In genomic region chr11:73785467-73785866, GRCh38 we compare ENCODE assay signal across 7 cellular contexts. TPM values are rescaled to one million over a fixed set of nuclear protein-coding genes. Genes with fewer than 3 reads are reported as not detected.
DNase-seq lines count a peak whose midpoint lies in the region; ATAC-seq, FAIRE-seq and TF ChIP-seq lines count a peak whose summit lies in the region.
"Not testable (repeated sequence)": the region's sequence is repeated elsewhere in the genome, so short reads cannot be mapped to it uniquely, and the experiment has no call there.

No MANE protein-coding gene starts in this region.

- TF ChIP-seq EP300 in A549 (IDR thresholded peaks at IDR 0.05); HepG2 (IDR thresholded peaks at IDR 0.05; ENCODE audit: low read depth in 2 of 2, low read length in 2 of 2); HepG2 (CRISPR knock-in tag; IDR thresholded peaks at IDR 0.05; ENCODE audit: borderline replicate concordance): not testable (repeated sequence)

- not testable (repeated sequence) for DNase-seq in A549 (ENCODE audit: low read depth in 1 of 2, low spot score in 1 of 2); DND-41; Panc1 (ENCODE audit: low read depth, low spot score); activated T-cell treated with anti-CD3 and anti-CD28 coated beads, Interleukin-2, amount 50 U/mL, for 72 hours; HepG2 (ENCODE audit: low spot score); progenitor cell of endocrine pancreas (ENCODE audit: low spot score, unreplicated experiment)

- not testable (repeated sequence) for TF ChIP-seq POLR2A in A549 (IDR thresholded peaks at IDR 0.05; ENCODE audit: low read length); HepG2 (IDR thresholded peaks at IDR 0.05; ENCODE audit: insufficient read depth in 1 of 2, low read depth in 2 of 2, low read length in 2 of 2)

- not testable (repeated sequence) for TF ChIP-seq RAD21 in A549 (conservative IDR thresholded peaks at IDR 0.05 in 1 of 2, IDR thresholded peaks at IDR 0.05 in 1 of 2); HepG2 (CRISPR knock-in tag; IDR thresholded peaks at IDR 0.05)

- not testable (repeated sequence) for H3K9me3 ChIP-seq in A549; DND-41 (ENCODE audit: insufficient read depth, low read length, severe bottlenecking); Panc1 (ENCODE audit: control insufficient read depth, insufficient read depth, low read depth, low read length); HepG2 (ENCODE audit: low read length)

- H3K9ac ChIP-seq in DND-41 (ENCODE audit: low read depth, low read length) (peak overlapping the region; percentile 11; the same call in 1 of the 2 replicates), HepG2 (ENCODE audit: insufficient read depth, low read depth, low read length) (0 out of 2 replicates have a peak overlapping the region, but pooled peaks have one; percentile 74)

- not testable (repeated sequence) for H3K4me2 ChIP-seq in A549; HepG2 (ENCODE audit: low read depth, low read length)
- H3K4me2 ChIP-seq in DND-41 (ENCODE audit: insufficient read depth, low read length): 0 out of 2 replicates have a peak overlapping the region, but pooled peaks have one; percentile 14

- H3K4me1 ChIP-seq in A549 (peaks cover 30% of the 10 kb centered on the region; the same call in 2 of the 3 replicates), DND-41 (ENCODE audit: insufficient read depth, low read length) (peaks cover 54% of the 10 kb centered on the region), Panc1 (ENCODE audit: control insufficient read depth, insufficient read depth, low read length) (peaks cover 12% of the 10 kb centered on the region), HepG2 (ENCODE audit: insufficient read depth, low read length) (peaks cover 59% of the 10 kb centered on the region)

- TF ChIP-seq CTCF in A549 (IDR thresholded peaks at IDR 0.05); DND-41 (IDR thresholded peaks at IDR 0.05; ENCODE audit: borderline replicate concordance, extremely low read depth, low read length, poor library complexity, severe bottlenecking); Panc1 (IDR thresholded peaks at IDR 0.05); brain (conservative IDR thresholded peaks at IDR 0.05); HepG2 (CRISPR knock-in tag; IDR thresholded peaks at IDR 0.05); progenitor cell of endocrine pancreas (IDR thresholded peaks at IDR 0.05; ENCODE audit: unreplicated experiment): not testable (repeated sequence)

- H3K4me3 Mint-ChIP-seq in activated T-cell treated with anti-CD3 and anti-CD28 coated beads, Interleukin-2, amount 50 U/mL, for 72 hours: not testable (repeated sequence)
- H3K4me3 Mint-ChIP-seq in brain: peak overlapping the region in 4 of 5 experiments; percentile 29 to 73 (median 54)
- peak overlapping the region; percentile 17 for H3K4me3 Mint-ChIP-seq in progenitor cell of endocrine pancreas (ENCODE audit: low read depth)

- H3K4me3 ChIP-seq in A549; DND-41 (ENCODE audit: low read depth in 1 of 2, low read length in 2 of 2); Panc1 (ENCODE audit: low read depth in 2 of 2, low read length in 2 of 2); HepG2 (replicated peaks in 1 of 3; ENCODE audit: insufficient read depth in 1 of 3, low read depth in 2 of 3, low read length in 3 of 3): not testable (repeated sequence)

- H3K79me2 ChIP-seq in DND-41 (ENCODE audit: insufficient read depth, low read length): peaks cover 35% of the 10 kb centered on the region
- peaks cover 18% of the 10 kb centered on the region for H3K79me2 ChIP-seq in HepG2 (ENCODE audit: insufficient read depth, low read length)

- POLR2A ChIA-PET in A549 (lab: Yijun Ruan, JAX) (interaction anchor here (0.6 to 0.9 kb wide), 2 partner anchors 24 to 386 kb away, joined by 3 to 4 read pairs; partner anchors contain the start of genes C2CD3, PPME1 and RAB6A), Panc1 (lab: Charles Lee) (interaction anchor here (0.6 to 0.7 kb wide), 2 partner anchors 15 to 90 kb away, joined by 9 to 17 read pairs; no protein-coding TSS in a partner anchor), HepG2 (lab: Yijun Ruan, JAX) (interaction anchor here (0.6 to 2.2 kb wide), 6 partner anchors 22 to 948 kb away, joined by 3 to 36 read pairs (median 3); partner anchors contain the start of gene RAB6A)

- H3K27me3 Mint-ChIP-seq in activated T-cell treated with anti-CD3 and anti-CD28 coated beads, Interleukin-2, amount 50 U/mL, for 72 hours (ENCODE audit: low read depth); progenitor cell of endocrine pancreas: not testable (repeated sequence)
- H3K27me3 Mint-ChIP-seq in brain: peaks cover 16% of the 10 kb centered on the region

- CTCF ChIA-PET in A549 (lab: Yijun Ruan, JAX); HepG2 (lab: Yijun Ruan, JAX; ENCODE audit: low intra/inter-chr PET ratio, low total read pairs): not testable (repeated sequence)
- CTCF ChIA-PET in Panc1 (lab: Charles Lee): interaction anchor here (0.6 kb wide), 3 partner anchors 12 to 162 kb away, joined by 5 read pairs; no protein-coding TSS in a partner anchor

- not testable (repeated sequence) for FAIRE-seq in A549 (lab: Jason Lieb, UNC); HepG2 (lab: Jason Lieb, UNC)

- H3K27ac Mint-ChIP-seq in activated T-cell treated with anti-CD3 and anti-CD28 coated beads, Interleukin-2, amount 50 U/mL, for 72 hours: peak overlapping the region; percentile 67
- H3K27ac Mint-ChIP-seq in brain: peak overlapping the region in 3 of 5 experiments; percentile 39 to 67 (median 64)
- peak overlapping the region; percentile 86 for H3K27ac Mint-ChIP-seq in progenitor cell of endocrine pancreas

- not testable (repeated sequence) for H4K20me1 ChIP-seq in DND-41 (ENCODE audit: insufficient read depth, low read length); HepG2 (ENCODE audit: insufficient read depth, low read length)

- H3K36me3 Mint-ChIP-seq in activated T-cell treated with anti-CD3 and anti-CD28 coated beads, Interleukin-2, amount 50 U/mL, for 72 hours (ENCODE audit: insufficient read depth in 2 of 2); brain; progenitor cell of endocrine pancreas (ENCODE audit: insufficient read depth): not testable (repeated sequence)

- H3K27me3 ChIP-seq in DND-41 (ENCODE audit: insufficient read depth, low read length, poor library complexity); Panc1 (ENCODE audit: control insufficient read depth, insufficient read depth, low read length); HepG2 (ENCODE audit: control insufficient read depth in 1 of 2, insufficient read depth in 2 of 2, low read length in 2 of 2): not testable (repeated sequence)

- BruUV-seq in Panc1 (replicated peaks; lab: Mats Ljungman, UMichigan); HepG2 (replicated peaks; lab: Mats Ljungman, UMichigan): not testable (repeated sequence)

- H3K4me1 Mint-ChIP-seq in activated T-cell treated with anti-CD3 and anti-CD28 coated beads, Interleukin-2, amount 50 U/mL, for 72 hours (ENCODE audit: low read depth): peaks cover 46% of the 10 kb centered on the region
- H3K4me1 Mint-ChIP-seq in brain: peaks cover 34% of the 10 kb centered on the region
- H3K4me1 Mint-ChIP-seq in progenitor cell of endocrine pancreas (ENCODE audit: low read depth): not testable (repeated sequence)

- not testable (repeated sequence) for H3K9me3 Mint-ChIP-seq in activated T-cell treated with anti-CD3 and anti-CD28 coated beads, Interleukin-2, amount 50 U/mL, for 72 hours; brain; progenitor cell of endocrine pancreas (ENCODE audit: low read depth)

- not testable (repeated sequence) for H3K36me3 ChIP-seq in DND-41 (ENCODE audit: insufficient read depth, low read length); Panc1 (ENCODE audit: control insufficient read depth, insufficient read depth, low read length); HepG2 (replicated peaks in 1 of 2; ENCODE audit: control insufficient read depth in 1 of 2, insufficient read depth in 2 of 2, low read length in 2 of 2)

- H2AFZ ChIP-seq in DND-41 (ENCODE audit: low read depth, low read length); HepG2 (ENCODE audit: low read length): not testable (repeated sequence)

- intact Hi-C loops in Panc1 (cut with micrococcal nuclease; ENCODE audit: unreplicated experiment); HepG2 (cut with micrococcal nuclease; ENCODE audit: unreplicated experiment): not testable (repeated sequence)

- peak overlapping the region; percentile 48 to 65; a peak in 4 of 6 replicates for H3K27ac ChIP-seq in A549
- H3K27ac ChIP-seq in DND-41 (ENCODE audit: low read length): peak overlapping the region; percentile 38; the same call in 1 of the 2 replicates
- peak overlapping the region; percentile 56; the same call in 1 of the 2 replicates for H3K27ac ChIP-seq in Panc1 (ENCODE audit: low read length)
- peak overlapping the region; percentile 82 for H3K27ac ChIP-seq in HepG2 (ENCODE audit: extremely low read length, insufficient read depth, low read length)

- ATAC-seq in A549; DND-41 (ENCODE audit: insufficient read depth, low read depth); Panc1; activated T-cell treated with anti-CD3 and anti-CD28 coated beads, Interleukin-2, amount 50 U/mL, for 72 hours (replicated peaks in 1 of 2); HepG2: not testable (repeated sequence)

- in situ Hi-C loops in Panc1 (cut with HindIII; ENCODE audit: low pct_unique_long_range_greater_than_20kb, low sequenced_read_pairs); HepG2 (cut with HindIII; ENCODE audit: extremely low pct_ligation_motif_present, low pct_unique_long_range_greater_than_20kb): not testable (repeated sequence)

RNA-seq across cellular contexts. Expression of gene MRPL48, which starts 2.2 kb away (rescaled TPM):
- polyA plus RNA-seq in A549 (2011; rRNA removed) (103 and 104 TPM in 2 replicates), A549 (2017; fragmentation: RNase III; extraction: RNeasy Plus Mini Kit Qiagen cat#74134 plus additional on column Dnase treatment) (55.5 to 60.0 TPM (median 57.2 TPM) in 3 replicates), brain (ENCODE audit: insufficient read depth, low read depth, low replicate concordance) (72.4 TPM), HepG2 (2011; rRNA removed) (50.2 and 61.2 TPM in 2 replicates)
- polyA plus RNA-seq in A549 (2012; cell fraction: cytosol; rRNA removed): 37.4 and 43.6 TPM in 2 replicates
- 12.2 and 12.7 TPM in 2 replicates for polyA plus RNA-seq in A549 (2012; cell fraction: nucleus; rRNA removed)
- polyA minus RNA-seq in A549 (2011; rRNA and poly(A)+ RNA removed): 13.4 and 17.9 TPM in 2 replicates
- total RNA-seq in Panc1 (2021; ENCODE audit: unreplicated experiment) (42.0 TPM), HepG2 (2016; rRNA removed; fragmentation: Illumina TruSeq; extraction: Trizol) (67.9 and 97.3 TPM in 2 replicates), progenitor cell of endocrine pancreas (31.5 and 34.7 TPM in 2 replicates)
- polyA plus RNA-seq in Panc1 (2012; ENCODE audit: insufficient read length): 27.0 TPM
- total RNA-seq in activated T-cell treated with anti-CD3 and anti-CD28 coated beads, Interleukin-2, amount 50 U/mL, for 72 hours: 10 to 100 TPM; 45.1 to 55.8 TPM
- total RNA-seq in HepG2 (2016; cell fraction: cytosol; rRNA removed; fragmentation: Illumina TruSeq; extraction: Trizol; ENCODE audit: low read depth): 27.8 TPM in 2 replicates
- 65.9 and 101 TPM in 2 replicates for total RNA-seq in HepG2 (2016; cell fraction: insoluble cytoplasmic fraction; rRNA removed; fragmentation: Illumina TruSeq; extraction: Trizol)
- total RNA-seq in HepG2 (2016; cell fraction: membrane; rRNA removed; fragmentation: Illumina TruSeq; extraction: Trizol): 51.7 and 53.0 TPM in 2 replicates
- 21.9 and 28.3 TPM in 2 replicates for total RNA-seq in HepG2 (2016; cell fraction: nucleus; rRNA removed; fragmentation: Illumina TruSeq; extraction: Trizol)
- polyA plus RNA-seq in HepG2 (2011; cell fraction: cytosol; rRNA removed): 27.7 and 30.4 TPM in 2 replicates
- polyA plus RNA-seq in HepG2 (2011; cell fraction: nucleus; rRNA removed): 9.2 and 10.1 TPM in 2 replicates
- polyA plus RNA-seq in HepG2 (2012): 40.6 and 45.7 TPM in 2 replicates
- polyA plus RNA-seq in HepG2 (2016; cell fraction: cytosol; fragmentation: Illumina TruSeq; extraction: Trizol; ENCODE audit: low read depth): 34.1 and 42.7 TPM in 2 replicates
- 102 and 104 TPM in 2 replicates for polyA plus RNA-seq in HepG2 (2016; cell fraction: insoluble cytoplasmic fraction; fragmentation: Illumina TruSeq; extraction: Trizol; ENCODE audit: low read depth)
- 46.1 and 46.9 TPM in 2 replicates for polyA plus RNA-seq in HepG2 (2016; cell fraction: membrane; fragmentation: Illumina TruSeq; extraction: Trizol; ENCODE audit: low read depth)
- 34.7 and 41.9 TPM in 2 replicates for polyA plus RNA-seq in HepG2 (2016; cell fraction: nucleus; fragmentation: Illumina TruSeq; extraction: Trizol; ENCODE audit: insufficient read depth, low read depth)
- polyA minus RNA-seq in HepG2 (2011; rRNA and poly(A)+ RNA removed; ENCODE audit: low replicate concordance): 13.4 and 41.4 TPM in 2 replicates
- 11.1 and 12.9 TPM in 2 replicates for polyA minus RNA-seq in HepG2 (2011; cell fraction: cytosol; rRNA and poly(A)+ RNA removed)
- 15.0 and 16.6 TPM in 2 replicates for polyA minus RNA-seq in HepG2 (2011; cell fraction: nucleus; rRNA and poly(A)+ RNA removed)

RNA-seq across cellular contexts. Expression of gene RAB6A, which starts 24.6 kb away (rescaled TPM):
- polyA plus RNA-seq in A549 (2011; rRNA removed): 95.3 and 141 TPM in 2 replicates
- 25.5 and 42.7 TPM in 2 replicates for polyA plus RNA-seq in A549 (2012; cell fraction: cytosol; rRNA removed)
- polyA plus RNA-seq in A549 (2012; cell fraction: nucleus; rRNA removed): 34.3 and 42.9 TPM in 2 replicates
- 75.0 to 86.1 TPM (median 75.7 TPM) in 3 replicates for polyA plus RNA-seq in A549 (2017; fragmentation: RNase III; extraction: RNeasy Plus Mini Kit Qiagen cat#74134 plus additional on column Dnase treatment)
- polyA minus RNA-seq in A549 (2011; rRNA and poly(A)+ RNA removed): 62.6 and 69.4 TPM in 2 replicates
- 149 TPM for total RNA-seq in Panc1 (2021; ENCODE audit: unreplicated experiment)
- 93.7 TPM for polyA plus RNA-seq in Panc1 (2012; ENCODE audit: insufficient read length)
- 10 to 100 TPM; 63.6 to 73.7 TPM for total RNA-seq in activated T-cell treated with anti-CD3 and anti-CD28 coated beads, Interleukin-2, amount 50 U/mL, for 72 hours
- polyA plus RNA-seq in brain (ENCODE audit: insufficient read depth, low read depth, low replicate concordance): 109 TPM
- total RNA-seq in HepG2 (2016; rRNA removed; fragmentation: Illumina TruSeq; extraction: Trizol): 74.3 and 83.3 TPM in 2 replicates
- total RNA-seq in HepG2 (2016; cell fraction: cytosol; rRNA removed; fragmentation: Illumina TruSeq; extraction: Trizol; ENCODE audit: low read depth): 71.2 and 75.6 TPM in 2 replicates
- 77.4 and 84.5 TPM in 2 replicates for total RNA-seq in HepG2 (2016; cell fraction: insoluble cytoplasmic fraction; rRNA removed; fragmentation: Illumina TruSeq; extraction: Trizol)
- total RNA-seq in HepG2 (2016; cell fraction: membrane; rRNA removed; fragmentation: Illumina TruSeq; extraction: Trizol): 47.3 and 51.3 TPM in 2 replicates
- total RNA-seq in HepG2 (2016; cell fraction: nucleus; rRNA removed; fragmentation: Illumina TruSeq; extraction: Trizol): 40.6 and 45.8 TPM in 2 replicates
- polyA plus RNA-seq in HepG2 (2011; rRNA removed): 92.0 and 121 TPM in 2 replicates
- polyA plus RNA-seq in HepG2 (2011; cell fraction: cytosol; rRNA removed): 39.6 and 72.5 TPM in 2 replicates
- polyA plus RNA-seq in HepG2 (2011; cell fraction: nucleus; rRNA removed): 38.0 and 39.7 TPM in 2 replicates
- 73.4 and 84.2 TPM in 2 replicates for polyA plus RNA-seq in HepG2 (2012)
- 10.3 and 12.2 TPM in 2 replicates for polyA plus RNA-seq in HepG2 (2016; cell fraction: cytosol; fragmentation: Illumina TruSeq; extraction: Trizol; ENCODE audit: low read depth)
- polyA plus RNA-seq in HepG2 (2016; cell fraction: insoluble cytoplasmic fraction; fragmentation: Illumina TruSeq; extraction: Trizol; ENCODE audit: low read depth): 113 and 114 TPM in 2 replicates
- 31.5 and 35.2 TPM in 2 replicates for polyA plus RNA-seq in HepG2 (2016; cell fraction: membrane; fragmentation: Illumina TruSeq; extraction: Trizol; ENCODE audit: low read depth)
- 65.7 and 66.6 TPM in 2 replicates for polyA plus RNA-seq in HepG2 (2016; cell fraction: nucleus; fragmentation: Illumina TruSeq; extraction: Trizol; ENCODE audit: insufficient read depth, low read depth)
- 87.8 and 136 TPM in 2 replicates for polyA minus RNA-seq in HepG2 (2011; rRNA and poly(A)+ RNA removed; ENCODE audit: low replicate concordance)
- polyA minus RNA-seq in HepG2 (2011; cell fraction: cytosol; rRNA and poly(A)+ RNA removed): 128 and 159 TPM in 2 replicates
- polyA minus RNA-seq in HepG2 (2011; cell fraction: nucleus; rRNA and poly(A)+ RNA removed): 68.9 and 102 TPM in 2 replicates
- total RNA-seq in progenitor cell of endocrine pancreas: 81.0 and 88.6 TPM in 2 replicates
